Comparison of ENCODE assay signal across 7 cellular contexts in the genomic region with DNA sequence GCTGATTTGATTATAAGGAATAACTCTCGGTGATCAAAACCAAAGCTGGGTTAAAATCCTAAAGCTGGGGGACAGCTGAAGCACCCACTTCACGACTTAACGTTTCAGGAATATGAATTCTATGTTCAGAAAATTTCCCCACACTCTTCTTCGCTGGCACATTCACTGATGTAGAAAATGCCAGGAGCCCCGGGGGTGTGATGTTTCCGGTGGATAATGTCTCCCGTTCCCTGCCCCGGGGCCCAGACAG.
A peak's percentile ranks its signal among the peaks of the same experiment; 100 is the strongest.
DNase-seq lines count a peak whose midpoint lies in the region; ATAC-seq and TF ChIP-seq lines count a peak whose summit lies in the region.

No MANE protein-coding gene starts in this region.

- no peak for ATAC-seq in stimulated activated naive CD8-positive, alpha-beta T cell treated with anti-CD3 and anti-CD28 coated beads, Interleukin-15, Interleukin-2, amounts not matched to agents 100 U/mL and 50 U/mL, for 24 hours
- ATAC-seq in HG03442 (IDR thresholded peaks at IDR 0.05; ENCODE audit: unreplicated experiment) (no peak), GM21576 (IDR thresholded peaks at IDR 0.05; ENCODE audit: unreplicated experiment) (no peak), GM21526 (IDR thresholded peaks at IDR 0.05; ENCODE audit: low FRiP score, unreplicated experiment) (no peak)

- H3K27me3 ChIP-seq in iPS-15b (ENCODE audit: control insufficient read depth, insufficient read depth, low read length) = peaks cover 12% of the 10 kb centered on the region

- peak overlapping the region; percentile 65 for H3K4me3 ChIP-seq in iPS-15b (ENCODE audit: low read depth, low read length)

- no peak for TF ChIP-seq CTCF in HFFc6 (IDR thresholded peaks at IDR 0.05)

- H3K4me3 Mint-ChIP-seq in HFFc6 = peak overlapping the region; percentile 91
- peak overlapping the region; percentile 37 for H3K4me3 Mint-ChIP-seq in activated T-helper 1 cell treated with anti-CD3 and anti-CD28 coated beads, Interleukin-12 subunit alpha, Interleukin-12 subunit beta, Interleukin-2, Interleukin-4 antibody, amounts not matched to agents 30 ng/mL and 10 ng/mL and 1 ng/mL, durations not matched to agents 14 hours and 24 hours and 36 hours

- H3K9ac ChIP-seq in iPS-15b (ENCODE audit: low read depth, low read length) = no peak overlapping the region

- intact Hi-C loops in activated T-helper 1 cell treated with anti-CD3 and anti-CD28 coated beads, Interleukin-12 subunit alpha, Interleukin-12 subunit beta, Interleukin-2, Interleukin-4 antibody, amounts not matched to agents 30 ng/mL and 10 ng/mL and 1 ng/mL, durations not matched to agents 14 hours and 24 hours and 36 hours (cut with micrococcal nuclease) = loop anchor here (10.0 kb wide), 1 partner anchor 195 kb away; the partner anchor contains the start of gene TCF4

- no peaks in the 10 kb centered on the region for H3K9me3 Mint-ChIP-seq in HFFc6
- H3K9me3 Mint-ChIP-seq in activated T-helper 1 cell treated with anti-CD3 and anti-CD28 coated beads, Interleukin-12 subunit alpha, Interleukin-12 subunit beta, Interleukin-2, Interleukin-4 antibody, amounts not matched to agents 30 ng/mL and 10 ng/mL and 1 ng/mL, durations not matched to agents 14 hours and 24 hours and 36 hours = no peaks in the 10 kb centered on the region

- H3K9me3 ChIP-seq in iPS-15b (ENCODE audit: control insufficient read depth, insufficient read depth, low read length) = no peaks in the 10 kb centered on the region

- peaks cover 13% of the 10 kb centered on the region for H3K4me1 ChIP-seq in iPS-15b (ENCODE audit: control insufficient read depth, insufficient read depth, low read length)

- no peaks in the 10 kb centered on the region; the same call in 1 of the 2 replicates for H3K27me3 Mint-ChIP-seq in HFFc6 (ENCODE audit: insufficient read depth)
- H3K27me3 Mint-ChIP-seq in activated T-helper 1 cell treated with anti-CD3 and anti-CD28 coated beads, Interleukin-12 subunit alpha, Interleukin-12 subunit beta, Interleukin-2, Interleukin-4 antibody, amounts not matched to agents 30 ng/mL and 10 ng/mL and 1 ng/mL, durations not matched to agents 14 hours and 24 hours and 36 hours (ENCODE audit: insufficient read depth) = peaks cover 38% of the 10 kb centered on the region

- H3K27ac Mint-ChIP-seq in HFFc6 = peak overlapping the region; percentile 82
- no peak overlapping the region for H3K27ac Mint-ChIP-seq in activated T-helper 1 cell treated with anti-CD3 and anti-CD28 coated beads, Interleukin-12 subunit alpha, Interleukin-12 subunit beta, Interleukin-2, Interleukin-4 antibody, amounts not matched to agents 30 ng/mL and 10 ng/mL and 1 ng/mL, durations not matched to agents 14 hours and 24 hours and 36 hours

- DNase-seq in HFFc6 = no peak
- no peak for DNase-seq in activated T-helper 1 cell treated with anti-CD3 and anti-CD28 coated beads, Interleukin-12 subunit alpha, Interleukin-12 subunit beta, Interleukin-2, Interleukin-4 antibody, amounts not matched to agents 30 ng/mL and 10 ng/mL and 1 ng/mL, durations not matched to agents 14 hours and 24 hours and 36 hours (ENCODE audit: low spot score)
- peak; percentile 10 for DNase-seq in stimulated activated naive CD8-positive, alpha-beta T cell treated with anti-CD3 and anti-CD28 coated beads, Interleukin-15, Interleukin-2, amounts not matched to agents 100 U/mL and 50 U/mL, for 24 hours

- H3K4me1 Mint-ChIP-seq in HFFc6 (ENCODE audit: low read depth) = peaks cover 44% of the 10 kb centered on the region
- peaks cover 10% of the 10 kb centered on the region for H3K4me1 Mint-ChIP-seq in activated T-helper 1 cell treated with anti-CD3 and anti-CD28 coated beads, Interleukin-12 subunit alpha, Interleukin-12 subunit beta, Interleukin-2, Interleukin-4 antibody, amounts not matched to agents 30 ng/mL and 10 ng/mL and 1 ng/mL, durations not matched to agents 14 hours and 24 hours and 36 hours (ENCODE audit: low read depth)

- no peaks in the 10 kb centered on the region for H3K36me3 Mint-ChIP-seq in HFFc6 (ENCODE audit: low read depth)
- H3K36me3 Mint-ChIP-seq in activated T-helper 1 cell treated with anti-CD3 and anti-CD28 coated beads, Interleukin-12 subunit alpha, Interleukin-12 subunit beta, Interleukin-2, Interleukin-4 antibody, amounts not matched to agents 30 ng/mL and 10 ng/mL and 1 ng/mL, durations not matched to agents 14 hours and 24 hours and 36 hours (ENCODE audit: low read depth) = no peaks in the 10 kb centered on the region

- no peaks in the 10 kb centered on the region for H3K36me3 ChIP-seq in iPS-15b (ENCODE audit: control insufficient read depth, insufficient read depth, low read length)
